Comparison of ENCODE assay signal across 26 cellular contexts in the genomic region with DNA sequence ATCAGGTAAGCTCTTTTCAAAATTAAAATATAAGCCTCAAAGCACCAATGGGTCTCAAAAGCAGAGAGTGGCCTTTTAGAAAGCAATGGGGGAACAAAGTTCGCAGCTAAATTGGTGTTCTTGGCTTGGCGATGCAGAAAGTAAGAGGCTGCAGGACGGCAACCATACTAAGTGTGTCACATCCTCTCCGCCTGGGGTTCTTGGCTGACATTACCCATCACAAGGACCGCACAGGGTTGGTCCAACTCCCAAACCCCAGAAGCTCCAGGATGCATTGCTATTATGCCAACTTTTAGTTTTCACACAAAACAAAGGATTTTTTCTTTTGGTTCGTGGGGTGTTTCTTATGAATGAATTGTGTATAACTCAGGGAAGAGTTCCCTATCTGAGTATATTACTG.
"Had no signal": no experiment of that assay in that cellular context is flagged by ENCODE, and none has a peak within 500 bp of the region (broad histone marks: within the 10 kb centered on the region; RNA-seq: fewer than 3 reads in every experiment).

No MANE protein-coding gene starts in this region.

- H3K36me3 ChIP-seq: adrenal gland, Peyer's patch, WERI-Rb-1 had no signal

- H3K4me1 ChIP-seq: adrenal gland, Peyer's patch had no signal

- H3K27ac ChIP-seq: adrenal gland, Peyer's patch, WERI-Rb-1 had no signal

- ATAC-seq: activated CD8-positive, alpha-beta T cell treated with anti-CD3 and anti-CD28 coated beads, Interleukin-2, amount 10 ng/mL, durations not matched to agents 7 days and 5 days; activated naive CD4-positive, alpha-beta T cell treated with anti-CD3 and anti-CD28 coated beads, Interleukin-2, amount 50 U/mL, for 72 hours; PC-3 had no signal

- DNase-seq: activated CD4-positive, alpha-beta T cell treated with anti-CD3 and anti-CD28 coated beads, Interleukin-2, amount 10 ng/mL, durations not matched to agents 7 days and 5 days; activated CD4-positive, alpha-beta T cell treated with anti-CD3 and anti-CD28 coated beads, Interleukin-2, amount 50 U/mL, for 48 hours; activated CD8-positive, alpha-beta T cell treated with anti-CD3 and anti-CD28 coated beads, Interleukin-2, amount 10 ng/mL, durations not matched to agents 7 days and 5 days; activated gamma-delta T cell treated with Interleukin-2 at 50 U/mL for 16 hours; activated naive CD4-positive, alpha-beta T cell treated with anti-CD3 and anti-CD28 coated beads for 36 hours; activated T-cell treated with anti-CD3 and anti-CD28 coated beads, Interleukin-2, amount 50 U/mL, for 24 hours; adrenal gland; Kasumi-1; KG1; MM.1S; MV-4-11; NCI-H1092; NCI-H1436 treated with DMSO at 0.1 percent for 48 hours; NCI-H1694 treated with DMSO at 0.1 percent for 48 hours; NCI-H2029; NCI-H345; NCI-H524 treated with DMSO at 0.1 percent for 48 hours; PC-3; Peyer's patch; RPMI8226; SW 1271; T-helper 1 cell; T-helper 2 cell; T-helper 9 cell; WERI-Rb-1 had no signal

- H3K4me3 ChIP-seq: adrenal gland, Peyer's patch had no signal

- H3K9me3 ChIP-seq: adrenal gland, Peyer's patch had no signal

- H3K27me3 ChIP-seq: adrenal gland, Peyer's patch had no signal
